In the genomic region with DNA sequence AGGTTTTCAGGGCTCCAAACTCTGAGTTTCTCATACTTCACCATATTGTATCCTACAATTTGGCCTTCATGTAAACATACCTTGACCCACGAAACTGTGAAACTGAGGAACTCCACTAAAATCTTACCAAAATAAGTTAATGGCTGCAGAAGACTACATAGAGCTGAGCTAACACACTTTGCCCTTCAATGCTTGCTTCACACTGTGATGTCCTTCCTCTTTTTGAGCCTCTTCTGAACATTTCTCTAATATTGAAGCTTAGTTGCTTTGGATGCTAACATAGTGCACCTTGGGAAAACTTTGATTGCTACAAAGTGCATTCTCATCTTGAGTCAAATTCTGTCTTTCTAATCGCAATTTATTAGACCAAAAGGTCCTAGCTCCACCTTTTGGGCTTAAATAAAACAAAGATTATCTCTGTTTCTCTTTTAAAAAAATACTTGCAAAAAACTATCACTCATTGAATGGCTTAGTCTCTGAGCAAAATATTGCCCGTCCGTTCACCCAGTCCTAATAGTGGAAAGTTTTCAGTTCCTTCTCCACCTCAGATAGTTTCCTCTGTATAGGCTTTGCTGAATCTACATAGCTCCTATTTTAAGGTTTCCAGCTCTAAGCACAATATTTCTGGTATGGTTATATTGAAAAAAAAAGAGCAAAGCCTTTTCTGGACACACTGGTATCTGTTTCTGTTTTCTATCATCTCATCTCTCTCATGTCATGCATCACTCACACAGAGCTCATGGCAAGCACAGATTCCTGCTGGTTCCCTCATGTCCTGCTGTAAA, we compare ENCODE assay signal across 1 cellular context.
TF ChIP-seq lines count a peak whose summit lies in the region.

No MANE protein-coding gene starts in this region.

TF ChIP-seq in SK-N-SH treated with all-trans-retinoic acid at 6 μM for 48 hours, 23 proteins besides CTCF, POLR2A, EP300 and RAD21 (continued from another document):
- TF ChIP-seq, protein P1, sequence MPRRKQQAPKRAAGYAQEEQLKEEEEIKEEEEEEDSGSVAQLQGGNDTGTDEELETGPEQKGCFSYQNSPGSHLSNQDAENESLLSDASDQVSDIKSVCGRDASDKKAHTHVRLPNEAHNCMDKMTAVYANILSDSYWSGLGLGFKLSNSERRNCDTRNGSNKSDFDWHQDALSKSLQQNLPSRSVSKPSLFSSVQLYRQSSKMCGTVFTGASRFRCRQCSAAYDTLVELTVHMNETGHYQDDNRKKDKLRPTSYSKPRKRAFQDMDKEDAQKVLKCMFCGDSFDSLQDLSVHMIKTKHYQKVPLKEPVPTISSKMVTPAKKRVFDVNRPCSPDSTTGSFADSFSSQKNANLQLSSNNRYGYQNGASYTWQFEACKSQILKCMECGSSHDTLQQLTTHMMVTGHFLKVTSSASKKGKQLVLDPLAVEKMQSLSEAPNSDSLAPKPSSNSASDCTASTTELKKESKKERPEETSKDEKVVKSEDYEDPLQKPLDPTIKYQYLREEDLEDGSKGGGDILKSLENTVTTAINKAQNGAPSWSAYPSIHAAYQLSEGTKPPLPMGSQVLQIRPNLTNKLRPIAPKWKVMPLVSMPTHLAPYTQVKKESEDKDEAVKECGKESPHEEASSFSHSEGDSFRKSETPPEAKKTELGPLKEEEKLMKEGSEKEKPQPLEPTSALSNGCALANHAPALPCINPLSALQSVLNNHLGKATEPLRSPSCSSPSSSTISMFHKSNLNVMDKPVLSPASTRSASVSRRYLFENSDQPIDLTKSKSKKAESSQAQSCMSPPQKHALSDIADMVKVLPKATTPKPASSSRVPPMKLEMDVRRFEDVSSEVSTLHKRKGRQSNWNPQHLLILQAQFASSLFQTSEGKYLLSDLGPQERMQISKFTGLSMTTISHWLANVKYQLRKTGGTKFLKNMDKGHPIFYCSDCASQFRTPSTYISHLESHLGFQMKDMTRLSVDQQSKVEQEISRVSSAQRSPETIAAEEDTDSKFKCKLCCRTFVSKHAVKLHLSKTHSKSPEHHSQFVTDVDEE (CRISPR knock-in tag; IDR thresholded peaks at IDR 0.05) = no peak
- TF ChIP-seq ARNTL (CRISPR knock-in tag; IDR thresholded peaks at IDR 0.05; ENCODE audit: borderline replicate concordance, low read depth) (no peak), OSR1 (CRISPR knock-in tag; IDR thresholded peaks at IDR 0.05) (no peak), ESRRG (CRISPR knock-in tag; IDR thresholded peaks at IDR 0.05) (no peak), BACH2 (CRISPR knock-in tag; IDR thresholded peaks at IDR 0.05; ENCODE audit: borderline replicate concordance) (no peak), ZC3H10 (CRISPR knock-in tag; IDR thresholded peaks at IDR 0.05) (no peak), ZFP3 (CRISPR knock-in tag; IDR thresholded peaks at IDR 0.05) (no peak)
- TF ChIP-seq, protein P2, sequence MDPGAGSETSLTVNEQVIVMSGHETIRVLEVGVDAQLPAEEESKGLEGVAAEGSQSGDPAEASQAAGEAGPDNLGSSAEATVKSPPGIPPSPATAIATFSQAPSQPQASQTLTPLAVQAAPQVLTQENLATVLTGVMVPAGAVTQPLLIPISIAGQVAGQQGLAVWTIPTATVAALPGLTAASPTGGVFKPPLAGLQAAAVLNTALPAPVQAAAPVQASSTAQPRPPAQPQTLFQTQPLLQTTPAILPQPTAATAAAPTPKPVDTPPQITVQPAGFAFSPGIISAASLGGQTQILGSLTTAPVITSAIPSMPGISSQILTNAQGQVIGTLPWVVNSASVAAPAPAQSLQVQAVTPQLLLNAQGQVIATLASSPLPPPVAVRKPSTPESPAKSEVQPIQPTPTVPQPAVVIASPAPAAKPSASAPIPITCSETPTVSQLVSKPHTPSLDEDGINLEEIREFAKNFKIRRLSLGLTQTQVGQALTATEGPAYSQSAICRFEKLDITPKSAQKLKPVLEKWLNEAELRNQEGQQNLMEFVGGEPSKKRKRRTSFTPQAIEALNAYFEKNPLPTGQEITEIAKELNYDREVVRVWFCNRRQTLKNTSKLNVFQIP (CRISPR knock-in tag; IDR thresholded peaks at IDR 0.05; ENCODE audit: borderline replicate concordance, low read depth) = no peak
